Comparison of ENCODE assay signal across 2 cellular contexts in genomic region chr9:19171271-19171670, GRCh38.
TF ChIP-seq lines count a peak whose summit lies in the region.

No MANE protein-coding gene starts in this region.

TF ChIP-seq in liver, 16 proteins besides CTCF, POLR2A, EP300 and RAD21:
- no peak for TF ChIP-seq YY1 (IDR thresholded peaks at IDR 0.05)
- no peak for TF ChIP-seq ZBTB33 (IDR thresholded peaks at IDR 0.05)
- no peak for TF ChIP-seq FOXA1 (IDR thresholded peaks at IDR 0.05)
- no peak for TF ChIP-seq HNF4A (conservative IDR thresholded peaks at IDR 0.05)
- TF ChIP-seq TAF1 (conservative IDR thresholded peaks at IDR 0.05): no peak
- TF ChIP-seq ATF3 (IDR thresholded peaks at IDR 0.05): no peak
- TF ChIP-seq RXRA (IDR thresholded peaks at IDR 0.05): no peak
- TF ChIP-seq EGR1 (IDR thresholded peaks at IDR 0.05; ENCODE audit: low read depth in 2 of 2): no peak
- TF ChIP-seq JUND (IDR thresholded peaks at IDR 0.05): no peak

TF ChIP-seq in HepG2, 621 proteins besides CTCF, POLR2A, EP300 and RAD21:
- no peak for TF ChIP-seq SMAD9 (CRISPR knock-in tag; IDR thresholded peaks at IDR 0.05)
